Comparison of ENCODE assay signal across 1 cellular context in the genomic region with DNA sequence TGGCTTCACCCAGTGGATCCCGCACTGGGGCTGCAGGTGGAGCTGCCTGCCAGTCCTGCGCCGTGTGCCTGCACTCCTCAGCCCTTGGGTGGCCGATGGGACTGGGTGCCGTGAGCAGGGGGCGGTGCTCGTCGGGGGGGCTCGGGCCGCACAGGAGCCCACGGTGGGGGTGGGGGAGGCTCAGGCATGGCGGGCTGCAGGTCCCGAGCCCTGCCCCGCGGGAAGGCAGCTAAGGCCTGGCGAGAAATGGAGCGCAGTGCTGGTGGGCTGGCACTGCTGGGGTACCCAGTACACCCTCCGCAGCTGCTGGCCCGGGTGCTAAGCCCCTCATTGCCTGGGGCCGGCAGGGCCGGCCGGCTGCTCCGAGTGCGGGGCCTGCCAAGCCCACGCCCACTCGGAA. TPM values are rescaled to one million over a fixed set of nuclear protein-coding genes. Genes with fewer than 3 reads are reported as not detected.
"Had no signal": no experiment of that assay in that cellular context is flagged by ENCODE, and none has a peak within 500 bp of the region (broad histone marks: within the 10 kb centered on the region; RNA-seq: fewer than 3 reads in every experiment).

No MANE protein-coding gene starts in this region.

RNA-seq across cellular contexts. Expression of gene MYH7B, which starts 56.9 kb away (rescaled TPM):
- total RNA-seq: H4 had no signal
